Comparison of ENCODE assay signal across 11 cellular contexts in the genomic region with DNA sequence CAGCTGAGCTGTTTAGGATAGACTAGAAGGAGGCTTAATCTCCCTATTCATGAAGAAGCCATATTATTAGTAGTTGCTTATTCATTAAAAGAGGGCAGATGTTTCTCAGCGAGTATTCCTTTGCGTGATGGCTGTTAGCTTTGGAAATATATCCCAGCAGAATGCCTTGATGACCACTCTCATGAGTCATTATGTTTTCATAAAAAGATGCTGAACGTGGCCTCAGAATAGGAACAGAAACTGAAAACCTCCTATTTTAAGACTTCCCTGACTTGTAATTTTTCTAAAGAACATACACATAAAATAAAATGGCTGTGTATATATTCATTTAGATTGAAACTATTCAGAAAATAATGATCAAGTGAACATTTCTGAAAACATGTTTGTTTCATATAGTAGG. TPM values are rescaled to one million over a fixed set of nuclear protein-coding genes. Genes with fewer than 3 reads are reported as not detected.
DNase-seq lines count a peak whose midpoint lies in the region; ATAC-seq and TF ChIP-seq lines count a peak whose summit lies in the region.
"Had no signal": no experiment of that assay in that cellular context is flagged by ENCODE, and none has a peak within 500 bp of the region (broad histone marks: within the 10 kb centered on the region; RNA-seq: fewer than 3 reads in every experiment).

No MANE protein-coding gene starts in this region.

- in situ Hi-C loops in HAP-1 (cut with MboI; ENCODE audit: low sequenced_read_pairs) = no loop called here

- H3K9ac ChIP-seq in SK-N-SH = no peak overlapping the region; the same call in 1 of the 2 replicates

- 11% methylated on average over 3 of the region's 3 CpGs for WGBS in SK-N-SH (ENCODE audit: low lambda C conversion rate)

- peaks cover 7% of the 10 kb centered on the region for H3F3A ChIP-seq in SK-N-SH (replicated peaks; ENCODE audit: insufficient read depth)

- intact Hi-C loops in dorsolateral prefrontal cortex (cut with DNase I) = no loop called here

- H4K20me1 ChIP-seq in SK-N-SH (ENCODE audit: insufficient read depth) = no peaks in the 10 kb centered on the region

- no peak for TF ChIP-seq EP300 in SK-N-SH (IDR thresholded peaks at IDR 0.05; ENCODE audit: borderline replicate concordance in 1 of 2, low read depth in 1 of 2, low read length in 1 of 2)

- no peak for TF ChIP-seq RAD21 in SK-N-SH (IDR thresholded peaks at IDR 0.05; ENCODE audit: low read length)

- CTCF ChIA-PET in SK-N-SH (lab: Yijun Ruan, JAX) = no interaction called here

- ATAC-seq in HG03045 (IDR thresholded peaks at IDR 0.05; ENCODE audit: unreplicated experiment) = peak; percentile 65
- no peak for ATAC-seq in activated T-helper 17 cell treated with anti-CD3 and anti-CD28 coated beads, Interleukin-2, amount 50 U/mL, for 72 hours (replicated peaks)

- peak overlapping the region in 1 of 2 experiments; percentile 43; a peak in 1 of 4 replicates for H3K27ac ChIP-seq in SK-N-SH (ENCODE audit: low read depth in 2 of 2, low read length in 1 of 2)
- no peak overlapping the region for H3K27ac ChIP-seq in dorsolateral prefrontal cortex
- H3K27ac ChIP-seq: HL-60 had no signal

- H3K27me3 ChIP-seq in SK-N-SH (ENCODE audit: insufficient read depth) (no peaks in the 10 kb centered on the region), HAP-1 (ENCODE audit: low read depth) (no peaks in the 10 kb centered on the region), dorsolateral prefrontal cortex (peaks cover 0 to 7% (median 0%) of the 10 kb centered on the region in 45 donors)
- H3K27me3 ChIP-seq: heart right ventricle had no signal

- no peak for TF ChIP-seq CTCF in SK-N-SH (IDR thresholded peaks at IDR 0.05)
- no peak for TF ChIP-seq CTCF in dorsolateral prefrontal cortex (IDR thresholded peaks at IDR 0.05 in 54 of 56, conservative IDR thresholded peaks at IDR 0.05 in 2 of 56; ENCODE audit: low read depth in 1 of 56, partially characterized antibody in 56 of 56)

- no peak overlapping the region for H3K4me3 Mint-ChIP-seq in activated T-helper 17 cell treated with anti-CD3 and anti-CD28 coated beads, Interleukin-2, amount 50 U/mL, for 72 hours

- peak overlapping the region; percentile 36; the same call in 1 of the 2 replicates for H2AFZ ChIP-seq in SK-N-SH (ENCODE audit: low read depth)

- no peaks in the 10 kb centered on the region for H3K4me1 Mint-ChIP-seq in activated T-helper 17 cell treated with anti-CD3 and anti-CD28 coated beads, Interleukin-2, amount 50 U/mL, for 72 hours

- H3K9me3 Mint-ChIP-seq in activated T-helper 17 cell treated with anti-CD3 and anti-CD28 coated beads, Interleukin-2, amount 50 U/mL, for 72 hours = no peaks in the 10 kb centered on the region

- peaks cover 6% of the 10 kb centered on the region for H3K27me3 Mint-ChIP-seq in activated T-helper 17 cell treated with anti-CD3 and anti-CD28 coated beads, Interleukin-2, amount 50 U/mL, for 72 hours

- no peaks in the 10 kb centered on the region for H3K9me2 ChIP-seq in SK-N-SH

- H3K4me3 ChIP-seq in SK-N-SH (ENCODE audit: low read depth in 2 of 2, low read length in 1 of 2) = no peak overlapping the region
- no peak overlapping the region for H3K4me3 ChIP-seq in HAP-1
- H3K4me3 ChIP-seq in dorsolateral prefrontal cortex = no peak overlapping the region
- H3K4me3 ChIP-seq: heart right ventricle had no signal

- POLR2A ChIA-PET in SK-N-SH (lab: Yijun Ruan, JAX) = no interaction called here

- H3K4me1 ChIP-seq in SK-N-SH (ENCODE audit: control insufficient read depth in 1 of 2, insufficient read depth in 2 of 2, low read depth in 1 of 2, low read length in 1 of 2) (no peaks in the 10 kb centered on the region), HAP-1 (no peaks in the 10 kb centered on the region)

- H3K27ac Mint-ChIP-seq in activated T-helper 17 cell treated with anti-CD3 and anti-CD28 coated beads, Interleukin-2, amount 50 U/mL, for 72 hours = no peak overlapping the region

- H3K79me2 ChIP-seq in SK-N-SH (ENCODE audit: insufficient read depth) = no peaks in the 10 kb centered on the region

- H3K9me3 ChIP-seq in SK-N-SH (no peaks in the 10 kb centered on the region), HAP-1 (no peaks in the 10 kb centered on the region)
- H3K9me3 ChIP-seq: heart right ventricle had no signal

- H3K36me3 ChIP-seq in SK-N-SH (replicated peaks in 1 of 2; ENCODE audit: control insufficient read depth in 1 of 2, insufficient read depth in 2 of 2, low read length in 1 of 2) (no peaks in the 10 kb centered on the region), HAP-1 (replicated peaks) (no peaks in the 10 kb centered on the region)
- H3K36me3 ChIP-seq: heart right ventricle had no signal

- no peaks in the 10 kb centered on the region for H3K36me3 Mint-ChIP-seq in activated T-helper 17 cell treated with anti-CD3 and anti-CD28 coated beads, Interleukin-2, amount 50 U/mL, for 72 hours (ENCODE audit: low read depth)

- peak overlapping the region; percentile 32 for H3K4me2 ChIP-seq in SK-N-SH

- DNase-seq in SKM-1 treated with dmso at 0.1 percent for 144 hours (lab: John Stamatoyannopoulos, UW; ENCODE audit: unreplicated experiment) (peak; percentile 10), SKM-1 (lab: John Stamatoyannopoulos, UW; ENCODE audit: unreplicated experiment) (no peak), SK-N-SH (no peak), COLO829 (ENCODE audit: low spot score) (no peak), HAP-1 (ENCODE audit: low spot score in 2 of 2) (no peak), dorsolateral prefrontal cortex (no peak)
- DNase-seq: heart right ventricle, OCI-M1 had no signal

TF ChIP-seq in SK-N-SH, 30 proteins besides CTCF, POLR2A, EP300 and RAD21:
- TF ChIP-seq FOSL2 (IDR thresholded peaks at IDR 0.05; ENCODE audit: borderline replicate concordance, low read depth) = peak; percentile 23; the same call in 1 of the 2 replicates
- no peak for TF ChIP-seq NFIC (IDR thresholded peaks at IDR 0.05; ENCODE audit: borderline replicate concordance)
- peak; percentile 26; the same call in 1 of the 2 replicates for TF ChIP-seq JUND (IDR thresholded peaks at IDR 0.05)

RNA-seq across cellular contexts. Expression of gene PLA2G4A, which starts 9.6 kb away (rescaled TPM):
- polyA plus RNA-seq in SK-N-SH (2012; rRNA removed) = 0.26 and 0.49 TPM in 2 replicates
- polyA plus RNA-seq in SK-N-SH (2012; cell fraction: cytosol; rRNA removed) = 0.51 and 0.58 TPM in 2 replicates
- 0.14 and 0.31 TPM in 2 replicates for polyA plus RNA-seq in SK-N-SH (2012; cell fraction: nucleus; rRNA removed)
- under 1 TPM; 0.22 to 0.40 TPM for total RNA-seq in activated T-helper 17 cell treated with anti-CD3 and anti-CD28 coated beads, Interleukin-2, amount 50 U/mL, for 72 hours
- 10 to 100 TPM in 1 of 120 experiments, 1 to 10 TPM in 119; 1.6 to 10.6 (median 4.6) TPM for total RNA-seq in dorsolateral prefrontal cortex
